Comparison of ENCODE assay signal across 1 cellular context in the genomic region with DNA sequence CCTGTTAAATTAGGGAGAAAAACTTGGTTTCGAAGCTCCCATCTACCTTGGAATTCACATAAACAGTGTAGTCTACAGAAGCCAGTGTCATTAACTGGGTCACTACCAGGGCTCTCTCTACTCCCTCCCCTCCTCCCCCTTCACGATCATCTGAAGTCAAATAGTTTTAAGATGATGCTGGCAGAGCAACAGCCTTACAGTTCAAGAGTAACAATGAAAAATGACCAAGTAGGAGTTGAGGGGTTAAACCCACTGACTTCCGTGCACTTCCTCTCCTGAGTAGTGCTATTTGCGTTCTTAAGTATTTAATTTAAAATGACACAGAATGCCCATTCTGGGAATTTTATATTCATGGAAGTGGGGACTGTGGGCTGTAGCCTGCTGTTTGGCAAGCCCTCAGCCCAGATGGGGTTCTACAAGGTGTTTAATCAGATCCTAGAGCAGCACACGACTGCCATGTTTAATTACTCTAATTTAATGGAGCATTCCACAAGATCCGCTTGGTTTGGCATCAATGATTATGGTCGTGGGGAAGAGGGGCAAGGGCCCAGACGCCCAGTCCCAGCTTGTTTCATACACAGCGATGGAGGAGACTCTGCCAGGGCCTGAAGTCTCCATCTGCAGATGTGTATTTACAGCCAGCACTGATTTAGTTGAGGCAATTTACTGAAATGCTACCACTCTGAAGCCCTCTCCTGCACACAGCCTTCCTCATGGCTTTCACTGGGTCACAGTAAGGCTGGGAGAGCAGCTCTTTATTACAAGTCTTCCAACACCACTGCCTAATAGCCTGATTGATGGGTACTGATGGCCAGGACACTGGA.
TF ChIP-seq lines count a peak whose summit lies in the region.

No MANE protein-coding gene starts in this region.

TF ChIP-seq in SK-N-SH treated with all-trans-retinoic acid at 6 μM for 48 hours, 23 proteins besides CTCF, POLR2A, EP300 and RAD21:
- no peak for TF ChIP-seq ESRRG (CRISPR knock-in tag; IDR thresholded peaks at IDR 0.05)
- TF ChIP-seq, protein P1, sequence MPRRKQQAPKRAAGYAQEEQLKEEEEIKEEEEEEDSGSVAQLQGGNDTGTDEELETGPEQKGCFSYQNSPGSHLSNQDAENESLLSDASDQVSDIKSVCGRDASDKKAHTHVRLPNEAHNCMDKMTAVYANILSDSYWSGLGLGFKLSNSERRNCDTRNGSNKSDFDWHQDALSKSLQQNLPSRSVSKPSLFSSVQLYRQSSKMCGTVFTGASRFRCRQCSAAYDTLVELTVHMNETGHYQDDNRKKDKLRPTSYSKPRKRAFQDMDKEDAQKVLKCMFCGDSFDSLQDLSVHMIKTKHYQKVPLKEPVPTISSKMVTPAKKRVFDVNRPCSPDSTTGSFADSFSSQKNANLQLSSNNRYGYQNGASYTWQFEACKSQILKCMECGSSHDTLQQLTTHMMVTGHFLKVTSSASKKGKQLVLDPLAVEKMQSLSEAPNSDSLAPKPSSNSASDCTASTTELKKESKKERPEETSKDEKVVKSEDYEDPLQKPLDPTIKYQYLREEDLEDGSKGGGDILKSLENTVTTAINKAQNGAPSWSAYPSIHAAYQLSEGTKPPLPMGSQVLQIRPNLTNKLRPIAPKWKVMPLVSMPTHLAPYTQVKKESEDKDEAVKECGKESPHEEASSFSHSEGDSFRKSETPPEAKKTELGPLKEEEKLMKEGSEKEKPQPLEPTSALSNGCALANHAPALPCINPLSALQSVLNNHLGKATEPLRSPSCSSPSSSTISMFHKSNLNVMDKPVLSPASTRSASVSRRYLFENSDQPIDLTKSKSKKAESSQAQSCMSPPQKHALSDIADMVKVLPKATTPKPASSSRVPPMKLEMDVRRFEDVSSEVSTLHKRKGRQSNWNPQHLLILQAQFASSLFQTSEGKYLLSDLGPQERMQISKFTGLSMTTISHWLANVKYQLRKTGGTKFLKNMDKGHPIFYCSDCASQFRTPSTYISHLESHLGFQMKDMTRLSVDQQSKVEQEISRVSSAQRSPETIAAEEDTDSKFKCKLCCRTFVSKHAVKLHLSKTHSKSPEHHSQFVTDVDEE (CRISPR knock-in tag; IDR thresholded peaks at IDR 0.05): peak; percentile 28; the same call in 1 of the 2 replicates
